Comparison of ENCODE assay signal across 16 cellular contexts in the genomic region with DNA sequence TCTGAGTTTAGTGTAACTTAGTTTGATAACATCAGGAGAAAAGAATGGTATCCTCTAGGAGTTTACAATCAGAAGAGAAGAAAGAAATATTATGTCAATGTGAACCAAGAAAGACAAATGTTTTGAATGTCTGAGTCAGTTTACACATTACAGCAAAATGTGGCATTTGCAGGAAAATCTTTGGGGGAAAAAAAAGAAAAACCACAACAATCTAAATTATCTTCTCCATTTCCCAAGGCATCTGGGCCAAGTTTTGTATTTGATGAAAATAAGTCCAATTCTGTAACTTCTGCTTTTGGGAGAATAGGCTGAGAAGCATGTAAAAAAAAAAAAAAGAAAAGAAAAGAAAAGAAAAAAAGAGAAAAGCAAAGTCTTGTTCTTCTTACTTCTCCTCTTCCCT. TPM values are rescaled to one million over a fixed set of nuclear protein-coding genes. Genes with fewer than 3 reads are reported as not detected.
A peak's percentile ranks its signal among the peaks of the same experiment; 100 is the strongest.
DNase-seq lines count a peak whose midpoint lies in the region; FAIRE-seq and TF ChIP-seq lines count a peak whose summit lies in the region.
"Had no signal": no experiment of that assay in that cellular context is flagged by ENCODE, and none has a peak within 500 bp of the region (broad histone marks: within the 10 kb centered on the region; RNA-seq: fewer than 3 reads in every experiment).

No MANE protein-coding gene starts in this region.

- H3K9ac ChIP-seq in astrocyte (ENCODE audit: low read length): peak overlapping the region; percentile 48

- TF ChIP-seq CTCF in HFFc6 (IDR thresholded peaks at IDR 0.05): no peak
- TF ChIP-seq CTCF in astrocyte (IDR thresholded peaks at IDR 0.05; ENCODE audit: insufficient read depth, low read depth, low read length): no peak
- TF ChIP-seq CTCF in fibroblast of pulmonary artery (IDR thresholded peaks at IDR 0.05; ENCODE audit: low read length, missing control alignments): no peak

- H3K9me3 ChIP-seq in astrocyte (ENCODE audit: insufficient read depth, low read depth, low read length): no peaks in the 10 kb centered on the region
- H3K9me3 ChIP-seq: breast epithelium, Peyer's patch, tibial nerve had no signal

- H3K27ac ChIP-seq in astrocyte (ENCODE audit: low read depth, low read length): peak overlapping the region; percentile 76
- H3K27ac ChIP-seq: Peyer's patch, tibial nerve had no signal

- no peak for FAIRE-seq in astrocyte (lab: Jason Lieb, UNC)

- no peaks in the 10 kb centered on the region for H3K36me3 ChIP-seq in astrocyte (ENCODE audit: insufficient read depth, low read length)
- H3K36me3 ChIP-seq: breast epithelium, Peyer's patch, tibial nerve had no signal

- H3K79me2 ChIP-seq in astrocyte (ENCODE audit: insufficient read depth, low read length): no peaks in the 10 kb centered on the region

- H3K27me3 Mint-ChIP-seq in HFFc6 (ENCODE audit: insufficient read depth) (no peaks in the 10 kb centered on the region), astrocyte (ENCODE audit: low read depth, unreplicated experiment) (no peaks in the 10 kb centered on the region)
- H3K27me3 Mint-ChIP-seq: T-cell had no signal

- peaks cover 21% of the 10 kb centered on the region for H3K4me1 ChIP-seq in astrocyte (ENCODE audit: insufficient read depth, low read length)
- H3K4me1 ChIP-seq: breast epithelium, Peyer's patch had no signal

- H3K4me3 Mint-ChIP-seq in HFFc6: peak overlapping the region; percentile 54
- peak overlapping the region; percentile 13 for H3K4me3 Mint-ChIP-seq in astrocyte (ENCODE audit: unreplicated experiment)
- H3K4me3 Mint-ChIP-seq: H9, T-cell had no signal

- H3K9me3 Mint-ChIP-seq in HFFc6 (no peaks in the 10 kb centered on the region), astrocyte (ENCODE audit: unreplicated experiment) (no peaks in the 10 kb centered on the region)
- H3K9me3 Mint-ChIP-seq: H9, T-cell had no signal

- H3K27me3 ChIP-seq in astrocyte (ENCODE audit: insufficient read depth, low read length): no peaks in the 10 kb centered on the region
- H3K27me3 ChIP-seq: breast epithelium, Peyer's patch, tibial nerve had no signal

- H4K20me1 ChIP-seq in astrocyte (ENCODE audit: insufficient read depth, low read length): no peaks in the 10 kb centered on the region

- H3K4me2 ChIP-seq in astrocyte (ENCODE audit: low read length): peak overlapping the region; percentile 63

- peak; percentile 52 for DNase-seq in HFFc6
- peak; percentile 84 for DNase-seq in astrocyte (ENCODE audit: low read depth)
- peak; percentile 74 for DNase-seq in fibroblast of pulmonary artery (ENCODE audit: low read depth)
- DNase-seq in stromal cell of bone marrow (ENCODE audit: low read depth): peak; percentile 60
- no peak for DNase-seq in HK-2 (ENCODE audit: unreplicated experiment)
- DNase-seq in DMS79 (lab: John Stamatoyannopoulos, UW): no peak
- no peak for DNase-seq in NCI-H345 treated with DMSO at 0.1 percent for 48 hours (lab: John Stamatoyannopoulos, UW; ENCODE audit: unreplicated experiment)
- DNase-seq: activated effector memory CD4-positive, alpha-beta T cell treated with anti-CD3 and anti-CD28 coated beads, Interleukin-2, amount 50 U/mL, for 16 hours; effector CD8-positive, alpha-beta T cell; H9; NCI-H2081 treated with DMSO at 0.1 percent for 48 hours; Peyer's patch; T-cell had no signal

- no peak overlapping the region for H2AFZ ChIP-seq in astrocyte (ENCODE audit: low read depth, low read length)

- H3K4me3 ChIP-seq in astrocyte (ENCODE audit: insufficient read depth, low read depth, low read length) (no peak overlapping the region), fibroblast of pulmonary artery (replicated peaks; ENCODE audit: low read depth, low read length) (no peak overlapping the region)
- H3K4me3 ChIP-seq: breast epithelium, Peyer's patch, skin epidermis, tibial nerve had no signal

- H3K27ac Mint-ChIP-seq in HFFc6 (peak overlapping the region; percentile 75), astrocyte (ENCODE audit: unreplicated experiment) (peak overlapping the region; percentile 92)
- H3K27ac Mint-ChIP-seq: H9, T-cell had no signal

- H3K4me1 Mint-ChIP-seq in HFFc6 (ENCODE audit: low read depth): peaks cover 54% of the 10 kb centered on the region
- peaks cover 42% of the 10 kb centered on the region for H3K4me1 Mint-ChIP-seq in astrocyte (ENCODE audit: low read depth, unreplicated experiment)
- H3K4me1 Mint-ChIP-seq: T-cell had no signal

- H3K36me3 Mint-ChIP-seq in HFFc6 (ENCODE audit: low read depth) (no peaks in the 10 kb centered on the region), astrocyte (ENCODE audit: low read depth, unreplicated experiment) (no peaks in the 10 kb centered on the region)
- H3K36me3 Mint-ChIP-seq: T-cell had no signal

RNA-seq across cellular contexts. Expression of gene FLRT2, which starts 58.8 kb away (rescaled TPM):
- total RNA-seq in HFFc6 (2021; fragmentation: NEBNext Ultra II Directional; extraction: Animal tissue kit (Norgen Biotek cat#: 25700)): 10 to 100 TPM; 31.1 to 59.0 (median 37.1) TPM
- total RNA-seq in astrocyte: 171 and 227 TPM in 2 replicates

Comparison
In these comparisons a context has a peak if more than half of its experiments do, and no peak if none do; other contexts are left out.
1. DNase-seq: peak in HFFc6 (single experiment), astrocyte (single experiment), fibroblast of pulmonary artery (single experiment) and stromal cell of bone marrow (single experiment); none in HK-2 (single experiment), DMS79 (single experiment) and NCI-H345 treated with DMSO at 0.1 percent for 48 hours (single experiment).